In genomic region chr1:8551057-8551456, GRCh38 we compare ENCODE assay signal across 16 cellular contexts.
"Had no signal": no experiment of that assay in that cellular context is flagged by ENCODE, and none has a peak within 500 bp of the region (broad histone marks: within the 10 kb centered on the region; RNA-seq: fewer than 3 reads in every experiment).

No MANE protein-coding gene starts in this region.

- H3K4me3 ChIP-seq: prostate gland, spleen, upper lobe of left lung had no signal

- H3K36me3 ChIP-seq: prostate gland had no signal

- ATAC-seq: activated CD8-positive, alpha-beta T cell treated with anti-CD3 and anti-CD28 coated beads for 36 hours; activated naive CD8-positive, alpha-beta T cell treated with anti-CD3 and anti-CD28 coated beads, Interleukin-2, amount 50 U/mL, for 24 hours; activated T-cell treated with anti-CD3 and anti-CD28 coated beads, Interleukin-2, amount 50 U/mL, for 72 hours; effector memory CD8-positive, alpha-beta T cell; sciatic nerve had no signal

- H3K9me3 Mint-ChIP-seq: activated CD8-positive, alpha-beta T cell treated with anti-CD3 and anti-CD28 coated beads for 36 hours; activated naive CD8-positive, alpha-beta T cell treated with anti-CD3 and anti-CD28 coated beads, Interleukin-2, amount 50 U/mL, for 24 hours; activated T-cell treated with anti-CD3 and anti-CD28 coated beads, Interleukin-2, amount 50 U/mL, for 72 hours; central memory CD8-positive, alpha-beta T cell; effector memory CD8-positive, alpha-beta T cell had no signal

- H3K9me3 ChIP-seq: prostate gland, spleen, upper lobe of left lung had no signal

- H3K27ac ChIP-seq: prostate gland, spleen, upper lobe of left lung had no signal

- H3K27me3 Mint-ChIP-seq: activated CD8-positive, alpha-beta T cell treated with anti-CD3 and anti-CD28 coated beads for 36 hours; activated naive CD8-positive, alpha-beta T cell treated with anti-CD3 and anti-CD28 coated beads, Interleukin-2, amount 50 U/mL, for 24 hours; central memory CD8-positive, alpha-beta T cell; effector memory CD8-positive, alpha-beta T cell had no signal

- DNase-seq: activated CD8-positive, alpha-beta memory T cell treated with anti-CD3 and anti-CD28 coated beads, Interleukin-2, amount 50 U/mL, for 4 hours; activated CD8-positive, alpha-beta T cell treated with anti-CD3 and anti-CD28 coated beads for 36 hours; activated gamma-delta T cell treated with Interleukin-2 at 50 U/mL for 16 hours; activated naive CD8-positive, alpha-beta T cell treated with anti-CD3 and anti-CD28 coated beads, Interleukin-2, amount 50 U/mL, for 24 hours; activated T-cell treated with anti-CD3 and anti-CD28 coated beads, Interleukin-2, amount 50 U/mL, for 72 hours; effector memory CD8-positive, alpha-beta T cell; hippocampal formation; kidney glomerular epithelial cell; midbrain; spleen; stimulated activated CD4-positive, alpha-beta T cell treated with anti-CD3 and anti-CD28 coated beads, Interleukin-2, amount 100 ng/mL, for 24 hours; stimulated activated naive CD4-positive, alpha-beta T cell; upper lobe of left lung had no signal

- H3K27me3 ChIP-seq: spleen, upper lobe of left lung had no signal

- H3K4me3 Mint-ChIP-seq: activated CD8-positive, alpha-beta T cell treated with anti-CD3 and anti-CD28 coated beads for 36 hours; activated naive CD8-positive, alpha-beta T cell treated with anti-CD3 and anti-CD28 coated beads, Interleukin-2, amount 50 U/mL, for 24 hours; activated T-cell treated with anti-CD3 and anti-CD28 coated beads, Interleukin-2, amount 50 U/mL, for 72 hours; central memory CD8-positive, alpha-beta T cell; effector memory CD8-positive, alpha-beta T cell had no signal

- H3K27ac Mint-ChIP-seq: activated CD8-positive, alpha-beta T cell treated with anti-CD3 and anti-CD28 coated beads for 36 hours; activated naive CD8-positive, alpha-beta T cell treated with anti-CD3 and anti-CD28 coated beads, Interleukin-2, amount 50 U/mL, for 24 hours; effector memory CD8-positive, alpha-beta T cell had no signal
